Comparison of ENCODE assay signal across 20 cellular contexts in the genomic region with DNA sequence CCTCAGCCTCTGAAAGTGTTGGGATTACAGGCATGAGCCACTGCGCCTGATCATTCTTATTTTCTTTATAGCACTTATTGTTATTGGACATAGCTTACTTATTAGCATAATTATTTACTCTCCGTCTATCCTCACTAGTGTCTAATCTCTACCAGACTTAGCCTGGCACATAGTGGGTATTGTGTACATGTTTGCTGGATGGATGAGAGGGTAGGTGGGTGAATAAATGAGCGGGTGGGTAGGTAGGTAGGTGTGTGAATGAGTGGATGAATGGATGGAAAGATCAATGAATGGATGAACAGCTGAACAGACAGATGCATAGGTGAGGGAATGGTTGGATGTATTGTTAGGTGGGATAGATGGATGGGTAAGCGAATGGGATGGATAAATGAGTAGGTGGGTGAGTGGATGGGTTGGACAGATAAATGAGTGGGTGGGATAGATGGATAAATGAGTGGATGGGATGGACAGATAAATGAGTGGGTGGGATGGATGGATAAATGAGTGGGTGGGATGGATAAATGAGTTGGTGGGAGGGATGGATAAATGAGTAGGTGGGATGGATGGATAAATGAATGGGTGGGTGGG.
"Had no signal": no experiment of that assay in that cellular context is flagged by ENCODE, and none has a peak within 500 bp of the region (broad histone marks: within the 10 kb centered on the region; RNA-seq: fewer than 3 reads in every experiment).

No MANE protein-coding gene starts in this region.

- H3K36me3 Mint-ChIP-seq: naive thymus-derived CD4-positive, alpha-beta T cell had no signal

- FAIRE-seq: endometrium, frontal cortex had no signal

- H3K27ac ChIP-seq: heart left ventricle, psoas muscle, spleen, stomach, thoracic aorta, transverse colon had no signal

- H3K4me1 Mint-ChIP-seq: nephron progenitor cell had no signal

- H3K36me3 ChIP-seq: heart left ventricle, spleen, thoracic aorta had no signal

- H3K9me3 ChIP-seq: stomach, thoracic aorta, transverse colon had no signal

- H3K27ac Mint-ChIP-seq: naive thymus-derived CD4-positive, alpha-beta T cell; nephron progenitor cell had no signal

- H3K4me1 ChIP-seq: psoas muscle, spleen, transverse colon had no signal

- H3K27me3 Mint-ChIP-seq: naive thymus-derived CD4-positive, alpha-beta T cell had no signal

- H3K4me3 ChIP-seq: heart left ventricle, psoas muscle, spleen, stomach, thoracic aorta, transverse colon had no signal

- DNase-seq: effector memory CD4-positive, alpha-beta T cell; heart left ventricle; hippocampal formation; mammary epithelial cell; naive thymus-derived CD4-positive, alpha-beta T cell; nephron progenitor cell; psoas muscle; retina; spleen; stimulated activated CD4-positive, alpha-beta T cell treated with anti-CD3 and anti-CD28 coated beads, Interleukin-2, amount 100 ng/mL, for 24 hours; stimulated activated CD4-positive, alpha-beta T cell treated with anti-CD3 and anti-CD28 coated beads, Interleukin-4, amount 100 ng/mL, for 4 hours; stomach; substantia nigra; transverse colon had no signal

- ATAC-seq: esophagus mucosa; heart left ventricle; left lobe of liver; naive thymus-derived CD4-positive, alpha-beta T cell; psoas muscle; sciatic nerve had no signal

- H3K9me3 Mint-ChIP-seq: nephron progenitor cell had no signal

- H3K27me3 ChIP-seq: heart left ventricle, spleen, stomach, transverse colon had no signal

- H3K4me3 Mint-ChIP-seq: naive thymus-derived CD4-positive, alpha-beta T cell; nephron progenitor cell had no signal
